In the genomic region with DNA sequence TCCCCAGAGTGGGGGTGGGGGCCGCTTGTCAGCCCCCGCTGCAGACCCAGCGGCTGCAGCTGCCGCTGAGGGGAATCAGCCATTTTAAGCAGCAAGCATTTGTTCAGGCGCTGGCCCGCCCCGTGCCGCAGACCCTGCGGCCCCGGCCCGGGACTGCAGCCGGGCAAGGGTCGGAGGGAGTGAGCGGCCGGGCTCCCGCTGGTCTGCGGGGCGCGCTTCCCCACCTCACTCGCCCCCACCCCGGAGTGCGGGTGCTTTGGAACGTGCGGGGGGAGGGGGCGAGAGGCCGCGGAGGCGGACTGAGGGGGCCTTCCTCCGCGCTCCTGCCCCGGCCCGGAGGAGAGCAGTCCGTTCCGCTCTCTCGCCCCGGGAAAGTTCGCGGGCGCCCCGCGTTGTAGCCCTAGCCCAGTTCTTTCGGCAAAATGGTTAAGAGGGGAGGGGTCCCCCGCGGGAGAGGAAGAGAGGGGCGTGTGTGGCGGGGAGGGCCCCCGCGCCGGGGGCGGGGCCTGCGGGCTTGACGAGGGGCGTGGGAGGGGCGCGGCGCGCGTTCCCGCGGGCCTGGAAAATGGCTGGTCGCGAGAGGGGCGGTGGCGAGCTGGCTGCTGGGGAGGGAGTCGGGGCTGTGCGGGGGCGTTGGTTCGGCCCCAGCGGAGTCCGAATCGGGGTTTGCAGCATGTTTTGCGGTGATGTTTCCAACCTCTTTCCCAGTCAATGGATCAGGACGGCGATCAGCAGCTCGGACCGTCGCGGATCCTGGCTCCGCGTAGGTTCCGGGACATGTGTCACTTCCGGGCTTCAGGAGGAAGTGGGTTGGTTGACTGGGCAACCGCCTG, we compare ENCODE assay signal across 8 cellular contexts. TPM values are rescaled to one million over a fixed set of nuclear protein-coding genes. Genes with fewer than 3 reads are reported as not detected.
DNase-seq lines count a peak whose midpoint lies in the region; ATAC-seq, FAIRE-seq and TF ChIP-seq lines count a peak whose summit lies in the region.

No MANE protein-coding gene starts in this region.

- FAIRE-seq in endothelial cell of umbilical vein (lab: Jason Lieb, UNC) = peak; percentile 90

- peak; percentile 82 for DNase-seq in Caki2 (ENCODE audit: low read depth)
- peak; percentile 76 to 86 for DNase-seq in HL-60 (ENCODE audit: low read depth in 1 of 2, low spot score in 1 of 2)
- peak; percentile 74 for DNase-seq in NOMO-1 treated with dmso at 0.1 percent for 144 hours (lab: John Stamatoyannopoulos, UW; ENCODE audit: unreplicated experiment)
- DNase-seq in activated T-cell treated with anti-CD3 and anti-CD28 coated beads for 1 hour (ENCODE audit: low read depth) = peak; percentile 83
- DNase-seq in endothelial cell of umbilical vein (ENCODE audit: low read depth, low spot score) = peak; percentile 90
- peak; percentile 93 for DNase-seq in midbrain (lab: John Stamatoyannopoulos, UW)
- peak; percentile 73 to 74 for DNase-seq in stimulated activated CD8-positive, alpha-beta memory T cell treated with anti-CD3 and anti-CD28 coated beads, Interleukin-15, amount 100 ng/mL, for 48 hours (ENCODE audit: low read depth in 2 of 2)

- no peaks in the 10 kb centered on the region for H3K9me1 ChIP-seq in endothelial cell of umbilical vein (replicated peaks; ENCODE audit: control insufficient read depth, extremely low read depth, insufficient read depth, low read length)

- H3K9ac ChIP-seq in endothelial cell of umbilical vein (replicated peaks; ENCODE audit: extremely low read depth, insufficient read depth, low read length) = peak overlapping the region; percentile 83

- POLR2A ChIA-PET in endothelial cell of umbilical vein (lab: Charles Lee) = no interaction called here

- H3K79me2 ChIP-seq in endothelial cell of umbilical vein (ENCODE audit: control insufficient read depth, insufficient read depth, low read length) = peaks cover 26% of the 10 kb centered on the region

- no peaks in the 10 kb centered on the region for H4K20me1 ChIP-seq in endothelial cell of umbilical vein (replicated peaks; ENCODE audit: control insufficient read depth, extremely low read depth, insufficient read depth, low read length)

- peak overlapping the region; percentile 83 for H3K4me2 ChIP-seq in endothelial cell of umbilical vein (ENCODE audit: insufficient read depth, low read length)

- H2AFZ ChIP-seq in endothelial cell of umbilical vein (ENCODE audit: low read depth, low read length) = peak overlapping the region; percentile 78

- peak overlapping the region; percentile 90 for H3K4me3 ChIP-seq in HL-60 (replicated peaks; ENCODE audit: insufficient read depth, low read length)
- peak overlapping the region; percentile 75 to 92 (median 76) for H3K4me3 ChIP-seq in endothelial cell of umbilical vein (replicated peaks in 1 of 3; ENCODE audit: insufficient read depth in 1 of 3, low read depth in 1 of 3, low read length in 3 of 3)

- peaks cover 11% of the 10 kb centered on the region for H3K4me1 ChIP-seq in endothelial cell of umbilical vein (ENCODE audit: control insufficient read depth, extremely low read depth, insufficient read depth, low read length)

- ATAC-seq in GM19467 (IDR thresholded peaks at IDR 0.05; ENCODE audit: unreplicated experiment) = peak; percentile 45

- TF ChIP-seq CTCF in HL-60 (IDR thresholded peaks at IDR 0.05; ENCODE audit: insufficient read depth, low read length) = no peak
- no peak for TF ChIP-seq CTCF in endothelial cell of umbilical vein (IDR thresholded peaks at IDR 0.05; ENCODE audit: extremely low read depth in 1 of 2, insufficient read depth in 1 of 2, low read depth in 1 of 2, low read length in 2 of 2)

- BruUV-seq in endothelial cell of umbilical vein (replicated peaks; lab: Mats Ljungman, UMichigan) = no TSS peak

- in situ Hi-C loops in Caki2 (cut with HindIII; ENCODE audit: low pct_unique_long_range_greater_than_20kb, low sequenced_read_pairs) = no loop called here

- dilution Hi-C loops in endothelial cell of umbilical vein (cut with MboI; ENCODE audit: extremely low pct_ligation_motif_present, low sequenced_read_pairs) = no loop called here

- intact Hi-C loops in endothelial cell of umbilical vein (cut with micrococcal nuclease) = loop anchor here (1.0 to 10.0 kb wide), 8 partner anchors 33 to 1699 kb away; a partner anchor contains a TSS

- no peaks in the 10 kb centered on the region for H3K27me3 ChIP-seq in HL-60 (ENCODE audit: insufficient read depth, poor library complexity, severe bottlenecking)
- no peaks in the 10 kb centered on the region for H3K27me3 ChIP-seq in endothelial cell of umbilical vein (ENCODE audit: control insufficient read depth in 2 of 2, insufficient read depth in 2 of 2, low read length in 2 of 2)

- peak; percentile 58 for TF ChIP-seq POLR2A in endothelial cell of umbilical vein (IDR thresholded peaks at IDR 0.05; ENCODE audit: low read depth, low read length)

- H3K27ac ChIP-seq in HL-60 (replicated peaks) = peak overlapping the region; percentile 96
- peak overlapping the region; percentile 86 for H3K27ac ChIP-seq in endothelial cell of umbilical vein (ENCODE audit: insufficient read depth, low read depth, low read length)

- CTCF ChIA-PET in endothelial cell of umbilical vein (lab: Charles Lee) = interaction anchor here (1.2 to 2.3 kb wide), 3 partner anchors 9 to 96 kb away, joined by 3 to 5 read pairs (median 4); no protein-coding TSS in a partner anchor

- H3K9me3 ChIP-seq in endothelial cell of umbilical vein (replicated peaks; ENCODE audit: control insufficient read depth, insufficient read depth, low read length) = no peaks in the 10 kb centered on the region

- peaks cover 0 to 5% of the 10 kb centered on the region in 2 experiments for H3K36me3 ChIP-seq in endothelial cell of umbilical vein (ENCODE audit: control insufficient read depth in 2 of 2, extremely low read depth in 1 of 2, insufficient read depth in 2 of 2, low read length in 2 of 2)

TF ChIP-seq in endothelial cell of umbilical vein, 7 proteins besides CTCF, POLR2A, EP300 and RAD21:
- TF ChIP-seq MYC (IDR thresholded peaks at IDR 0.05; ENCODE audit: low read depth, low read length) = no peak
- TF ChIP-seq EZH2 (IDR thresholded peaks at IDR 0.05; ENCODE audit: borderline replicate concordance, low read depth, low read length, severe bottlenecking) = no peak
- TF ChIP-seq FOS (IDR thresholded peaks at IDR 0.05; ENCODE audit: borderline replicate concordance, insufficient read depth, low read length) = peak; percentile 37
- peak; percentile 82 for TF ChIP-seq POLR2AphosphoS5 (IDR thresholded peaks at IDR 0.05; ENCODE audit: insufficient read depth, low read depth, low read length)
TF ChIP-seq in endothelial cell of umbilical vein: peak in this region for 2.

RNA-seq across cellular contexts. Expression of a gene that starts 0.9 kb away (rescaled TPM):
- total RNA-seq in Caki2 (2014; rRNA removed; shearing (Covaris generic); ENCODE audit: low replicate concordance) = 19.7 and 22.8 TPM in 2 replicates
- 7.0 and 8.4 TPM in 2 replicates for total RNA-seq in endothelial cell of umbilical vein
- polyA plus RNA-seq in endothelial cell of umbilical vein = 1.9 and 2.7 TPM in 2 replicates
- 4.5 and 5.5 TPM in 2 replicates for polyA plus RNA-seq in endothelial cell of umbilical vein (2011; cell fraction: cytosol; rRNA removed)
- polyA plus RNA-seq in endothelial cell of umbilical vein (2011; cell fraction: nucleus; rRNA removed) = 2.4 and 3.7 TPM in 2 replicates
- polyA plus RNA-seq in endothelial cell of umbilical vein (2012) = 7.1 and 7.9 TPM in 2 replicates
- 2.0 and 2.8 TPM in 2 replicates for polyA minus RNA-seq in endothelial cell of umbilical vein
- 4.7 TPM for polyA minus RNA-seq in endothelial cell of umbilical vein (2011; cell fraction: cytosol; rRNA and poly(A)+ RNA removed)
- polyA minus RNA-seq in endothelial cell of umbilical vein (2011; cell fraction: nucleus; rRNA and poly(A)+ RNA removed) = 0.87 and 1.3 TPM in 2 replicates

Comparison
In these comparisons a context has a peak if more than half of its experiments do, and no peak if none do; other contexts are left out.
1. Peak in every context shown above with its lines: DNase-seq, ATAC-seq, H3K4me3 ChIP-seq and H3K27ac ChIP-seq.